ENCODE assay signal across 13 cellular contexts in the genomic region with DNA sequence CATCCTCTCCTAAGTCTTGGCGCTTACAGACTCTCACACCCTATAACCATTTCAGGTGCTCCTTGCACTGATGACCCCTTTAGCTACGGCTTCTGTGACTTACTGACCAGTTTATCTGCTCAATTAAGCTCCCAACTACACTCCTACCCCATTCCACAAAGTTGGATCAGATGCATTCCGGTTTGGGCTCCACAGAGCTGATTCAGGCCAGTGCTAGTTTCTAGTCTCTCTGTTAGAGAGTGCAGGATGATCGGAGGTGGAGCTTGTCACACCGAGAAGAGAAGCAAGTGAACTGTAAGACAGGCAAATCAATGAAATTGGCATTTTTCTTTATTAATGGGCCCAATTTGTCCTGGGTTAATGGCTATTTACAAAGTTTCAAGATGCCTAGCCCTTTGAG.
DNase-seq lines count a peak whose midpoint lies in the region; ATAC-seq, FAIRE-seq and TF ChIP-seq lines count a peak whose summit lies in the region.
"Had no signal": no experiment of that assay in that cellular context is flagged by ENCODE, and none has a peak within 500 bp of the region (broad histone marks: within the 10 kb centered on the region; RNA-seq: fewer than 3 reads in every experiment).

No MANE protein-coding gene starts in this region.

- H3K27ac ChIP-seq in left ventricle myocardium inferior (replicated peaks), result peak overlapping the region; percentile 56
- H3K27ac ChIP-seq in astrocyte (ENCODE audit: low read depth, low read length), result peak overlapping the region; percentile 75
- H3K27ac ChIP-seq in keratinocyte (ENCODE audit: control insufficient read depth, insufficient read depth, low read length), result peak overlapping the region; percentile 39
- H3K27ac ChIP-seq: HL-60 had no signal

- intact Hi-C loops in left ventricle myocardium inferior (cut with micrococcal nuclease), result no loop called here
- intact Hi-C loops in Right ventricle myocardium inferior (cut with DNase I), result no loop called here

- peaks cover 30% of the 10 kb centered on the region for H3K4me1 Mint-ChIP-seq in astrocyte (ENCODE audit: low read depth, unreplicated experiment)

- H3K4me1 ChIP-seq in left ventricle myocardium inferior (no peaks in the 10 kb centered on the region), astrocyte (ENCODE audit: insufficient read depth, low read length) (peaks cover 32% of the 10 kb centered on the region), keratinocyte (ENCODE audit: control insufficient read depth, extremely low read depth, insufficient read depth, low read length) (peaks cover 3% of the 10 kb centered on the region)

- DNase-seq in left ventricle myocardium inferior (no peak), Right ventricle myocardium inferior (ENCODE audit: missing footprints) (no peak), astrocyte (ENCODE audit: low read depth) (no peak), keratinocyte (ENCODE audit: low read depth, low spot score) (no peak), urothelium cell line (ENCODE audit: low spot score) (no peak), DMS153 treated with DMSO at 0.1 percent for 48 hours (lab: John Stamatoyannopoulos, UW; ENCODE audit: unreplicated experiment) (no peak), OCI-M2 (lab: John Stamatoyannopoulos, UW; ENCODE audit: unreplicated experiment) (no peak)
- no peak for DNase-seq in stimulated activated CD8-positive, alpha-beta memory T cell treated with anti-CD3 and anti-CD28 coated beads, Interleukin-4, amount 100 ng/mL, for 48 hours
- DNase-seq: DMS 273 treated with DMSO at 0.1 percent for 48 hours, NCI-H187 treated with DMSO at 0.1 percent for 48 hours, NCI-H748 treated with DMSO at 0.1 percent for 48 hours had no signal

- TF ChIP-seq CTCF in left ventricle myocardium inferior (IDR thresholded peaks at IDR 0.05; ENCODE audit: borderline replicate concordance) (no peak), astrocyte (IDR thresholded peaks at IDR 0.05; ENCODE audit: insufficient read depth, low read depth, low read length) (no peak), keratinocyte (optimal IDR thresholded peaks at IDR 0.05 in 1 of 3, IDR thresholded peaks at IDR 0.05 in 1 of 3, conservative IDR thresholded peaks at IDR 0.05 in 1 of 3; ENCODE audit: extremely low read depth in 1 of 3, insufficient read depth in 2 of 3, low read length in 3 of 3) (no peak)

- H3K9me1 ChIP-seq in keratinocyte (ENCODE audit: control insufficient read depth, extremely low read depth, insufficient read depth, low read length), result no peaks in the 10 kb centered on the region

- peak overlapping the region; percentile 98 for H3K27ac Mint-ChIP-seq in astrocyte (ENCODE audit: unreplicated experiment)

- no peaks in the 10 kb centered on the region for H3K9me3 Mint-ChIP-seq in astrocyte (ENCODE audit: unreplicated experiment)

- H3K4me3 ChIP-seq in left ventricle myocardium inferior (no peak overlapping the region), astrocyte (ENCODE audit: insufficient read depth, low read depth, low read length) (no peak overlapping the region), keratinocyte (ENCODE audit: control insufficient read depth in 2 of 3, extremely low read depth in 1 of 3, insufficient read depth in 2 of 3, low read depth in 1 of 3, low read length in 3 of 3) (no peak overlapping the region)

- no peak for FAIRE-seq in astrocyte (lab: Jason Lieb, UNC)
- FAIRE-seq in keratinocyte (lab: Jason Lieb, UNC), result no peak
- FAIRE-seq in urothelium cell line (lab: Jason Lieb, UNC), result peak; percentile 35
- FAIRE-seq: A204.1 had no signal

- no peaks in the 10 kb centered on the region for H3K36me3 Mint-ChIP-seq in astrocyte (ENCODE audit: low read depth, unreplicated experiment)

- no peak for ATAC-seq in Right ventricle myocardium inferior

- H3K4me3 Mint-ChIP-seq in astrocyte (ENCODE audit: unreplicated experiment), result no peak overlapping the region

- H2AFZ ChIP-seq in astrocyte (ENCODE audit: low read depth, low read length), result peak overlapping the region; percentile 14
- peak overlapping the region; percentile 35 for H2AFZ ChIP-seq in keratinocyte (ENCODE audit: control insufficient read depth, low read length)

- H4K20me1 ChIP-seq in astrocyte (ENCODE audit: insufficient read depth, low read length), result no peaks in the 10 kb centered on the region
- no peaks in the 10 kb centered on the region for H4K20me1 ChIP-seq in keratinocyte (ENCODE audit: control insufficient read depth, extremely low read depth, insufficient read depth, low read length)

- peaks cover 12% of the 10 kb centered on the region for H3K27me3 Mint-ChIP-seq in astrocyte (ENCODE audit: low read depth, unreplicated experiment)

- H3K27me3 ChIP-seq in left ventricle myocardium inferior (ENCODE audit: low read depth), result peaks cover 59% of the 10 kb centered on the region
- H3K27me3 ChIP-seq in astrocyte (ENCODE audit: insufficient read depth, low read length), result no peaks in the 10 kb centered on the region
- H3K27me3 ChIP-seq in keratinocyte (ENCODE audit: control insufficient read depth, extremely low read depth, insufficient read depth, low read length), result no peaks in the 10 kb centered on the region

- H3K9ac ChIP-seq in astrocyte (ENCODE audit: low read length) (peak overlapping the region; percentile 65), keratinocyte (ENCODE audit: control insufficient read depth, extremely low read depth, insufficient read depth, low read length) (peak overlapping the region; percentile 23)

- H3K79me2 ChIP-seq in astrocyte (ENCODE audit: insufficient read depth, low read length), result no peaks in the 10 kb centered on the region
- no peaks in the 10 kb centered on the region for H3K79me2 ChIP-seq in keratinocyte (ENCODE audit: control insufficient read depth, insufficient read depth, low read length)

- H3K9me3 ChIP-seq in left ventricle myocardium inferior (replicated peaks) (no peaks in the 10 kb centered on the region), astrocyte (ENCODE audit: insufficient read depth, low read depth, low read length) (no peaks in the 10 kb centered on the region), keratinocyte (ENCODE audit: control insufficient read depth, low read depth, low read length) (no peaks in the 10 kb centered on the region)

- H3K36me3 ChIP-seq in left ventricle myocardium inferior, result no peaks in the 10 kb centered on the region
- no peaks in the 10 kb centered on the region for H3K36me3 ChIP-seq in astrocyte (ENCODE audit: insufficient read depth, low read length)
- no peaks in the 10 kb centered on the region for H3K36me3 ChIP-seq in keratinocyte (ENCODE audit: control insufficient read depth in 2 of 2, extremely low read depth in 1 of 2, insufficient read depth in 2 of 2, low read length in 2 of 2)

- dilution Hi-C loops in keratinocyte (cut with MboI; ENCODE audit: extremely low pct_ligation_motif_present, low sequenced_read_pairs), result no loop called here

- peak overlapping the region; percentile 63 for H3K4me2 ChIP-seq in astrocyte (ENCODE audit: low read length)
- H3K4me2 ChIP-seq in keratinocyte (ENCODE audit: control insufficient read depth, extremely low read depth, insufficient read depth, low read depth, low read length), result no peak overlapping the region
